ENCODE assay signal across 13 cellular contexts in the genomic region with DNA sequence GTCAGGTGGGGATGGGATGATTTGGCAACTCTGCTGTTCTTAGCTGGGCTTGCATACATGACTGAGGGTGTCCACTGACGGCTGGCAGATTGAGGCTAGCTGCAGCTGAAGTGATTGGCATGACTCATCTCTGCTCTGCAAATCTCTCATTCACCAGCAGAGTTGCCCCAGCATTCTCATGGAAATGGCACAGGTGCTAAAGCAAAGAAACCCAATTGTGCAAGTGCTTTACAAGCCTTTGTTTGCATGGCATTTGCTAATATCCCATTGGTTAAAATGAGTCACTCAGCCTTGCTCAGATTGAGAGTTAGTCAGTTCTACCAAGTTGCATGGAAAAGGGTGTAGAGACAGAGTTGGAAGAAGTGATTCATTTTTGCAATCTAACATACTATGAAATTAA.
DNase-seq lines count a peak whose midpoint lies in the region; ATAC-seq, FAIRE-seq and TF ChIP-seq lines count a peak whose summit lies in the region.
"Had no signal": no experiment of that assay in that cellular context is flagged by ENCODE, and none has a peak within 500 bp of the region (broad histone marks: within the 10 kb centered on the region; RNA-seq: fewer than 3 reads in every experiment).

No MANE protein-coding gene starts in this region.

- H3K9ac ChIP-seq in GM23248: no peak overlapping the region
- no peak overlapping the region for H3K9ac ChIP-seq in endothelial cell of umbilical vein (replicated peaks; ENCODE audit: extremely low read depth, insufficient read depth, low read length)
- H3K9ac ChIP-seq in mesendoderm (ENCODE audit: low read length): no peak overlapping the region

- ATAC-seq in GM21717 (IDR thresholded peaks at IDR 0.05; ENCODE audit: unreplicated experiment): no peak
- ATAC-seq in HG02970 (IDR thresholded peaks at IDR 0.05; ENCODE audit: low FRiP score, unreplicated experiment): no peak

- dilution Hi-C loops in endothelial cell of umbilical vein (cut with MboI; ENCODE audit: extremely low pct_ligation_motif_present, low sequenced_read_pairs): no loop called here

- H3K9me3 ChIP-seq in GM23248 (ENCODE audit: low read depth) (no peaks in the 10 kb centered on the region), MG63 (peaks cover 5% of the 10 kb centered on the region; the same call in 1 of the 2 replicates), endothelial cell of umbilical vein (replicated peaks; ENCODE audit: control insufficient read depth, insufficient read depth, low read length) (no peaks in the 10 kb centered on the region)

- no peaks in the 10 kb centered on the region for H3F3A ChIP-seq in GM23248 (ENCODE audit: insufficient read depth)

- POLR2A ChIA-PET in endothelial cell of umbilical vein (lab: Charles Lee): no interaction called here

- H3K23ac ChIP-seq in mesendoderm (ENCODE audit: low read length): no peak overlapping the region

- H4K8ac ChIP-seq in mesendoderm (ENCODE audit: low read depth, low read length): no peak overlapping the region

- H3K4me2 ChIP-seq in GM23248 (ENCODE audit: unreplicated experiment) (no peak overlapping the region), endothelial cell of umbilical vein (ENCODE audit: insufficient read depth, low read length) (no peak overlapping the region), mesendoderm (ENCODE audit: low read length) (no peak overlapping the region)

- 68 to 100% methylated on average over 1 of the region's 1 CpG for WGBS in GM23248 (ENCODE audit: low coverage in 1 of 2, low lambda C conversion rate in 2 of 2, missing lambda C conversion rate in 2 of 2), 2 experiments
- no CpG with 5 or more reads among the region's 1 CpG for WGBS in mesendoderm (ENCODE audit: extremely low coverage, insufficient coverage, low lambda C conversion rate)

- H2BK5ac ChIP-seq in mesendoderm (ENCODE audit: low read length): no peak overlapping the region

- FAIRE-seq in endothelial cell of umbilical vein (lab: Jason Lieb, UNC): no peak
- FAIRE-seq: endometrium, GM12892 had no signal

- no peak overlapping the region for H2BK120ac ChIP-seq in mesendoderm (ENCODE audit: low read depth, low read length)

- H3K4me3 ChIP-seq in GM23248: no peak overlapping the region
- H3K4me3 ChIP-seq in MG63: no peak overlapping the region
- H3K4me3 ChIP-seq in endothelial cell of umbilical vein (replicated peaks in 1 of 3; ENCODE audit: insufficient read depth in 1 of 3, low read depth in 1 of 3, low read length in 3 of 3): no peak overlapping the region
- no peak overlapping the region for H3K4me3 ChIP-seq in mesendoderm (ENCODE audit: low read length)
- H3K4me3 ChIP-seq: left ventricle myocardium inferior had no signal

- DNase-seq in GM23248 (peak; percentile 83), MG63 (peak; percentile 2), endothelial cell of umbilical vein (ENCODE audit: low read depth, low spot score) (no peak), mesendoderm (peak; percentile 76), dedifferentiated amniotic fluid mesenchymal stem cell (ENCODE audit: extremely low spot score) (no peak), epidermal melanocyte (ENCODE audit: insufficient read length, low spot score) (no peak)
- DNase-seq: amygdala, left ventricle myocardium inferior, NCI-H1092 had no signal

- H3K4me1 ChIP-seq in GM23248 (ENCODE audit: insufficient read depth) (no peaks in the 10 kb centered on the region), endothelial cell of umbilical vein (ENCODE audit: control insufficient read depth, extremely low read depth, insufficient read depth, low read length) (no peaks in the 10 kb centered on the region), mesendoderm (ENCODE audit: control insufficient read depth, low read depth, low read length) (no peaks in the 10 kb centered on the region)
- H3K4me1 ChIP-seq: left ventricle myocardium inferior had no signal

- in situ Hi-C loops in GM23248 (cut with MboI): no loop called here

- no peak for TF ChIP-seq CTCF in endothelial cell of umbilical vein (IDR thresholded peaks at IDR 0.05; ENCODE audit: extremely low read depth in 1 of 2, insufficient read depth in 1 of 2, low read depth in 1 of 2, low read length in 2 of 2)

- H2AFZ ChIP-seq in GM23248: no peak overlapping the region
- H2AFZ ChIP-seq in endothelial cell of umbilical vein (ENCODE audit: low read depth, low read length): no peak overlapping the region

- H2AK5ac ChIP-seq in mesendoderm (ENCODE audit: low read length): no peak overlapping the region

- no peaks in the 10 kb centered on the region for H3K9me2 ChIP-seq in GM23248 (ENCODE audit: insufficient read depth)

- TF ChIP-seq POLR2A in endothelial cell of umbilical vein (IDR thresholded peaks at IDR 0.05; ENCODE audit: low read depth, low read length): no peak

- H3K79me2 ChIP-seq in GM23248 (ENCODE audit: insufficient read depth) (no peaks in the 10 kb centered on the region), endothelial cell of umbilical vein (ENCODE audit: control insufficient read depth, insufficient read depth, low read length) (no peaks in the 10 kb centered on the region), mesendoderm (ENCODE audit: control insufficient read depth, insufficient read depth, low read length) (no peaks in the 10 kb centered on the region)

- no peaks in the 10 kb centered on the region for H3K9me1 ChIP-seq in endothelial cell of umbilical vein (replicated peaks; ENCODE audit: control insufficient read depth, extremely low read depth, insufficient read depth, low read length)

- CTCF ChIA-PET in endothelial cell of umbilical vein (lab: Charles Lee): interaction anchor here (1.1 kb wide), 1 partner anchor 10 kb away, joined by 3 read pairs; no protein-coding TSS in a partner anchor

- no peak overlapping the region for H3K18ac ChIP-seq in mesendoderm (ENCODE audit: low read length)

- H3K27ac ChIP-seq in GM23248: no peak overlapping the region
- no peak overlapping the region for H3K27ac ChIP-seq in endothelial cell of umbilical vein (ENCODE audit: insufficient read depth, low read depth, low read length)
- no peak overlapping the region for H3K27ac ChIP-seq in mesendoderm (ENCODE audit: low read depth, low read length)
- H3K27ac ChIP-seq: left ventricle myocardium inferior had no signal

- no TSS peak for BruUV-seq in endothelial cell of umbilical vein (replicated peaks; lab: Mats Ljungman, UMichigan)

- no peak overlapping the region for H4K5ac ChIP-seq in mesendoderm (ENCODE audit: low read length)

- H3K36me3 ChIP-seq in GM23248 (ENCODE audit: low read depth) (no peaks in the 10 kb centered on the region), MG63 (no peaks in the 10 kb centered on the region), endothelial cell of umbilical vein (ENCODE audit: control insufficient read depth in 2 of 2, extremely low read depth in 1 of 2, insufficient read depth in 2 of 2, low read length in 2 of 2) (no peaks in the 10 kb centered on the region), mesendoderm (ENCODE audit: control insufficient read depth, insufficient read depth, low read length) (no peaks in the 10 kb centered on the region)
- H3K36me3 ChIP-seq: left ventricle myocardium inferior had no signal

- H2BK15ac ChIP-seq in mesendoderm (replicated peaks; ENCODE audit: low read depth): no peak overlapping the region

- H4K20me1 ChIP-seq in GM23248 (ENCODE audit: insufficient read depth) (no peaks in the 10 kb centered on the region), endothelial cell of umbilical vein (replicated peaks; ENCODE audit: control insufficient read depth, extremely low read depth, insufficient read depth, low read length) (no peaks in the 10 kb centered on the region)

- intact Hi-C loops in endothelial cell of umbilical vein (cut with micrococcal nuclease): no loop called here

- H3K79me1 ChIP-seq in mesendoderm (ENCODE audit: low read length): no peaks in the 10 kb centered on the region

- no peaks in the 10 kb centered on the region for H3K27me3 ChIP-seq in GM23248 (replicated peaks; ENCODE audit: insufficient read depth)
- H3K27me3 ChIP-seq in MG63: no peaks in the 10 kb centered on the region
- H3K27me3 ChIP-seq in endothelial cell of umbilical vein (ENCODE audit: control insufficient read depth in 2 of 2, insufficient read depth in 2 of 2, low read length in 2 of 2): no peaks in the 10 kb centered on the region
- H3K27me3 ChIP-seq in mesendoderm (ENCODE audit: insufficient read depth, low read length, poor library complexity): no peaks in the 10 kb centered on the region

- no peak overlapping the region for H3K56ac ChIP-seq in mesendoderm (ENCODE audit: low read length)

- no peak overlapping the region for H3K4ac ChIP-seq in mesendoderm (ENCODE audit: low read depth, low read length)

TF ChIP-seq in endothelial cell of umbilical vein, 7 proteins besides CTCF, POLR2A, EP300 and RAD21:
- TF ChIP-seq, protein P1, sequence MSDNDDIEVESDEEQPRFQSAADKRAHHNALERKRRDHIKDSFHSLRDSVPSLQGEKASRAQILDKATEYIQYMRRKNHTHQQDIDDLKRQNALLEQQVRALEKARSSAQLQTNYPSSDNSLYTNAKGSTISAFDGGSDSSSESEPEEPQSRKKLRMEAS (IDR thresholded peaks at IDR 0.05; ENCODE audit: insufficient read depth, insufficient read length): no peak
- TF ChIP-seq FOS (IDR thresholded peaks at IDR 0.05; ENCODE audit: borderline replicate concordance, insufficient read depth, low read length): peak; percentile 28

Comparison
In these comparisons a context has a peak if more than half of its experiments do, and no peak if none do; other contexts are left out.
1. DNase-seq: peak in GM23248 (single experiment), MG63 (single experiment) and mesendoderm (single experiment); none in endothelial cell of umbilical vein (single experiment), dedifferentiated amniotic fluid mesenchymal stem cell (single experiment) and epidermal melanocyte (single experiment).